Comparison of ENCODE assay signal across 28 cellular contexts in the genomic region with DNA sequence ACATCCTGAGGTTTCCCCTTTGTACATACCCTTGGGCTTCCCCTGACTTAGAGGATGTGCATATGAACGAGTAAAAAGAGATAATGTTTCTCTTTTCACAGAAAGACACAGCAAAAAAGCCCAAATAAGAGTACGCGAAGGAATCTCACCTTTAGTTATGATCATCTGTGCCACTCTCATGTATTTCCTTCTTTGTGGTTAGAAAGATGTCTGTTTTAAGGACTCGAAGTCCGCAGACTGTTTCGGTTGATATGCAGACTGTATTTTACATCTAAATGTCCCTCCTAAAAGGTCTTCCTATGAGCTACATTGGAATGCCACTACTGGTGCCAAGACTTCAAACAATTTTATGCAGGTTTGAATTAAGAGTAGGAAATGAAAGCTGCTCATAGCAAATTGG.
"Had no signal": no experiment of that assay in that cellular context is flagged by ENCODE, and none has a peak within 500 bp of the region (broad histone marks: within the 10 kb centered on the region; RNA-seq: fewer than 3 reads in every experiment).

No MANE protein-coding gene starts in this region.

- H3K36me3 ChIP-seq: left lung, lower lobe of right lung, neural progenitor cell, neutrophil, right atrium auricular region, right lobe of liver, stomach, thyroid gland, transverse colon, upper lobe of left lung, vagina had no signal

- H2AFZ ChIP-seq: neural progenitor cell, parathyroid adenoma had no signal

- H3K9ac ChIP-seq: neural progenitor cell, parathyroid adenoma had no signal

- H3K36me3 Mint-ChIP-seq: neural progenitor cell; stimulated activated naive B cell treated with anti-CD40 and anti-IgM and Interleukin-4, amounts not matched to agents 10 μg/mL and 1 μg/mL and 100 μg/mL, for 72 hours had no signal

- DNase-seq: kidney; left colon; left lung; lower lobe of right lung; mammary epithelial cell; mesenchymal stem cell; naive thymus-derived CD8-positive, alpha-beta T cell; nephron progenitor cell; occipital lobe; right lobe of liver; stimulated activated CD4-positive, alpha-beta T cell treated with anti-CD3 and anti-CD28 coated beads, Interleukin-1b, Interleukin-23, amount 100 ng/mL, for 48 hours; stimulated activated CD4-positive, alpha-beta T cell treated with anti-CD3 and anti-CD28 coated beads, Interleukin-2, amount 100 ng/mL, for 48 hours; stimulated activated CD4-positive, alpha-beta T cell treated with anti-CD3 and anti-CD28 coated beads, Interleukin-4, amount 100 ng/mL, for 4 hours; stimulated activated CD8-positive, alpha-beta memory T cell treated with anti-CD3 and anti-CD28 coated beads, Interleukin-4, amount 100 ng/mL, for 48 hours; stimulated activated naive B cell treated with anti-CD40 and anti-IgM and Interleukin-4, amounts not matched to agents 10 μg/mL and 1 μg/mL and 100 μg/mL, for 72 hours; stimulated activated naive CD8-positive, alpha-beta T cell treated with anti-CD3 and anti-CD28 coated beads, Interleukin-15, Interleukin-2, amounts not matched to agents 100 U/mL and 50 U/mL, for 24 hours; stomach; testis; thyroid gland; transverse colon; upper lobe of left lung had no signal

- H3K27me3 ChIP-seq: left lung, neural progenitor cell, neutrophil, right atrium auricular region, right lobe of liver, stomach, testis, thyroid gland, transverse colon, upper lobe of left lung, vagina had no signal

- H3K4me1 Mint-ChIP-seq: nephron progenitor cell; neural progenitor cell; stimulated activated naive B cell treated with anti-CD40 and anti-IgM and Interleukin-4, amounts not matched to agents 10 μg/mL and 1 μg/mL and 100 μg/mL, for 72 hours had no signal

- H3K27ac ChIP-seq: left lung, lower lobe of right lung, neural progenitor cell, neutrophil, parathyroid adenoma, right atrium auricular region, right lobe of liver, stomach, testis, thyroid gland, transverse colon, upper lobe of left lung, vagina had no signal

- H3K4me1 ChIP-seq: left lung, lower lobe of right lung, neural progenitor cell, parathyroid adenoma, right atrium auricular region, right lobe of liver, stomach, testis, thyroid gland, transverse colon, upper lobe of left lung, vagina had no signal

- H3K4me3 Mint-ChIP-seq: naive thymus-derived CD8-positive, alpha-beta T cell; nephron progenitor cell; neural progenitor cell; stimulated activated naive B cell treated with anti-CD40 and anti-IgM and Interleukin-4, amounts not matched to agents 10 μg/mL and 1 μg/mL and 100 μg/mL, for 72 hours had no signal

- H3K4me3 ChIP-seq: left lung, lower lobe of right lung, neural progenitor cell, right atrium auricular region, right lobe of liver, smooth muscle cell, stomach, testis, thyroid gland, transverse colon, upper lobe of left lung, vagina had no signal

- H3K27ac Mint-ChIP-seq: naive thymus-derived CD8-positive, alpha-beta T cell; nephron progenitor cell; neural progenitor cell; stimulated activated naive B cell treated with anti-CD40 and anti-IgM and Interleukin-4, amounts not matched to agents 10 μg/mL and 1 μg/mL and 100 μg/mL, for 72 hours had no signal

- H3K4me2 ChIP-seq: neural progenitor cell, smooth muscle cell had no signal

- FAIRE-seq: islet of Langerhans, kidney had no signal

- ATAC-seq: left colon; left lung; lower lobe of right lung; naive thymus-derived CD8-positive, alpha-beta T cell; right lobe of liver; stimulated activated naive B cell treated with anti-CD40 and anti-IgM and Interleukin-4, amounts not matched to agents 10 μg/mL and 1 μg/mL and 100 μg/mL, for 72 hours; stimulated activated naive CD8-positive, alpha-beta T cell treated with anti-CD3 and anti-CD28 coated beads, Interleukin-15, Interleukin-2, amounts not matched to agents 100 U/mL and 50 U/mL, for 24 hours had no signal

- H3K9me3 ChIP-seq: lower lobe of right lung, neutrophil, right atrium auricular region, right lobe of liver, stomach, testis, thyroid gland, transverse colon, upper lobe of left lung, vagina had no signal

- H3K79me2 ChIP-seq: parathyroid adenoma had no signal
